ENCODE assay signal across 9 cellular contexts in genomic region chr6:2733324-2733723, GRCh38. TPM values are rescaled to one million over a fixed set of nuclear protein-coding genes. Genes with fewer than 3 reads are reported as not detected.
DNase-seq lines count a peak whose midpoint lies in the region; ATAC-seq and TF ChIP-seq lines count a peak whose summit lies in the region.
"Had no signal": no experiment of that assay in that cellular context is flagged by ENCODE, and none has a peak within 500 bp of the region (broad histone marks: within the 10 kb centered on the region; RNA-seq: fewer than 3 reads in every experiment).

No MANE protein-coding gene starts in this region.

- WGBS in neuronal stem cell (ENCODE audit: extremely low coverage in 2 of 2, insufficient read length in 2 of 2, insufficient replicate concordance in 1 of 2), 2 donors, result no CpG with 5 or more reads among the region's 5 CpGs

- no peak overlapping the region for H3K23ac ChIP-seq in neuronal stem cell (ENCODE audit: low read depth, low read length, poor library complexity)

- no peak overlapping the region for H3K4me2 ChIP-seq in neuronal stem cell (ENCODE audit: insufficient read depth, low read length, poor library complexity, severe bottlenecking)

- no peak overlapping the region for H3K4me3 Mint-ChIP-seq in activated CD4-positive, alpha-beta T cell treated with anti-CD3 and anti-CD28 coated beads, Interleukin-2, amount 10 ng/mL, durations not matched to agents 24 days and 14 days

- CTCF ChIA-PET in A673 (lab: Charles Lee), result no interaction called here

- no peaks in the 10 kb centered on the region for H3K9me3 Mint-ChIP-seq in activated CD4-positive, alpha-beta T cell treated with anti-CD3 and anti-CD28 coated beads, Interleukin-2, amount 10 ng/mL, durations not matched to agents 24 days and 14 days

- H3K4me1 ChIP-seq in left lung, result peaks cover 0 to 14% of the 10 kb centered on the region in 2 donors
- H3K4me1 ChIP-seq in neuronal stem cell (ENCODE audit: control insufficient read depth in 2 of 2, insufficient read depth in 1 of 2, low read depth in 1 of 2, low read length in 2 of 2), result peaks cover 5 to 7% of the 10 kb centered on the region in 2 donors
- H3K4me1 ChIP-seq in A673 (ENCODE audit: insufficient read depth, low read length, poor library complexity, severe bottlenecking), result no peaks in the 10 kb centered on the region

- no peak overlapping the region for H3K4ac ChIP-seq in neuronal stem cell (ENCODE audit: low read length)

- H4K91ac ChIP-seq in neuronal stem cell (ENCODE audit: low read depth, low read length, poor library complexity), result no peak overlapping the region

- H3K27me3 ChIP-seq in left lung, result no peaks in the 10 kb centered on the region
- peaks cover 0 to 3% (median 0%) of the 10 kb centered on the region in 3 experiments for H3K27me3 ChIP-seq in neuronal stem cell (ENCODE audit: control insufficient read depth in 3 of 3, insufficient read depth in 3 of 3, low read depth in 1 of 3, low read length in 3 of 3)
- no peaks in the 10 kb centered on the region for H3K27me3 ChIP-seq in A673 (replicated peaks; ENCODE audit: insufficient read depth, low read depth, low read length, poor library complexity)
- H3K27me3 ChIP-seq: tibial nerve had no signal

- H3K36me3 ChIP-seq in left lung, result no peaks in the 10 kb centered on the region
- no peaks in the 10 kb centered on the region for H3K36me3 ChIP-seq in neuronal stem cell (replicated peaks in 1 of 2; ENCODE audit: control insufficient read depth in 2 of 2, insufficient read depth in 2 of 2, low read length in 2 of 2)
- H3K36me3 ChIP-seq in A673 (ENCODE audit: insufficient read depth, low read length, poor library complexity, severe bottlenecking), result no peaks in the 10 kb centered on the region
- H3K36me3 ChIP-seq: tibial nerve had no signal

- no peak overlapping the region for H3K27ac Mint-ChIP-seq in activated CD4-positive, alpha-beta T cell treated with anti-CD3 and anti-CD28 coated beads, Interleukin-2, amount 10 ng/mL, durations not matched to agents 24 days and 14 days

- no peak overlapping the region for H2BK12ac ChIP-seq in neuronal stem cell (ENCODE audit: low read length)

- H3K4me3 ChIP-seq in left lung, result no peak overlapping the region
- H3K4me3 ChIP-seq in neuronal stem cell (ENCODE audit: low read length in 2 of 2), result no peak overlapping the region
- no peak overlapping the region for H3K4me3 ChIP-seq in A673 (ENCODE audit: low read depth, low read length, poor library complexity, severe bottlenecking)
- H3K4me3 ChIP-seq: tibial nerve had no signal

- H3K4me1 Mint-ChIP-seq in activated CD4-positive, alpha-beta T cell treated with anti-CD3 and anti-CD28 coated beads, Interleukin-2, amount 10 ng/mL, durations not matched to agents 24 days and 14 days, result peaks cover 2% of the 10 kb centered on the region

- H3K27me3 Mint-ChIP-seq in activated CD4-positive, alpha-beta T cell treated with anti-CD3 and anti-CD28 coated beads, Interleukin-2, amount 10 ng/mL, durations not matched to agents 24 days and 14 days, result peaks cover 16% of the 10 kb centered on the region

- H2AFZ ChIP-seq in neuronal stem cell (ENCODE audit: low read length), result no peak overlapping the region

- H3K36me3 Mint-ChIP-seq in activated CD4-positive, alpha-beta T cell treated with anti-CD3 and anti-CD28 coated beads, Interleukin-2, amount 10 ng/mL, durations not matched to agents 24 days and 14 days (ENCODE audit: low read depth), result no peaks in the 10 kb centered on the region

- DNase-seq in Ammon's horn (ENCODE audit: low spot score) (peak; percentile 84), left lung (peak; percentile 79 to 91), neuronal stem cell (ENCODE audit: low spot score) (no peak), A673 (ENCODE audit: low spot score) (no peak), COR-L47 (lab: John Stamatoyannopoulos, UW) (no peak)
- DNase-seq in activated CD4-positive, alpha-beta T cell treated with anti-CD3 and anti-CD28 coated beads, Interleukin-2, amount 10 ng/mL, durations not matched to agents 24 days and 14 days, result peak; percentile 70

- no peak overlapping the region for H2BK15ac ChIP-seq in neuronal stem cell (ENCODE audit: low read length)

- no peak overlapping the region for H3K14ac ChIP-seq in neuronal stem cell (ENCODE audit: low read length)

- no peak overlapping the region for H3K18ac ChIP-seq in neuronal stem cell (ENCODE audit: low read length)

- H3K9ac ChIP-seq in neuronal stem cell (ENCODE audit: low read depth, low read length, poor library complexity), result no peak overlapping the region

- TF ChIP-seq CTCF in left lung (IDR thresholded peaks at IDR 0.05) (no peak), A673 (conservative IDR thresholded peaks at IDR 0.05; ENCODE audit: low read depth, low read length) (no peak)

- POLR2A ChIA-PET in A673 (lab: Charles Lee; ENCODE audit: low non-redundant PET), result no interaction called here

- BruUV-seq in A673 (replicated peaks; lab: Mats Ljungman, UMichigan), result no TSS peak

- H3K9me3 ChIP-seq in left lung, result no peaks in the 10 kb centered on the region
- no peaks in the 10 kb centered on the region for H3K9me3 ChIP-seq in neuronal stem cell (replicated peaks in 1 of 2; ENCODE audit: control insufficient read depth in 2 of 2, insufficient read depth in 1 of 2, low read depth in 1 of 2, low read length in 2 of 2)
- no peaks in the 10 kb centered on the region for H3K9me3 ChIP-seq in A673 (ENCODE audit: low read depth, low read length, poor library complexity, severe bottlenecking)
- H3K9me3 ChIP-seq: tibial nerve had no signal

- no peak overlapping the region for H2AK5ac ChIP-seq in neuronal stem cell (ENCODE audit: low read depth, low read length)

- H4K8ac ChIP-seq in neuronal stem cell (ENCODE audit: low read depth, low read length), result no peak overlapping the region

- intact Hi-C loops in activated CD4-positive, alpha-beta T cell treated with anti-CD3 and anti-CD28 coated beads, Interleukin-2, amount 10 ng/mL, durations not matched to agents 24 days and 14 days (cut with micrococcal nuclease), result no loop called here
- intact Hi-C loops in left lung (cut with DNase I) (no loop called here), A673 (cut with micrococcal nuclease; ENCODE audit: unreplicated experiment) (no loop called here)

- no peak overlapping the region for H2BK5ac ChIP-seq in neuronal stem cell (ENCODE audit: low read length)

- H3K79me1 ChIP-seq in neuronal stem cell (ENCODE audit: low read depth, low read length), result no peaks in the 10 kb centered on the region

- H2BK120ac ChIP-seq in neuronal stem cell (ENCODE audit: low read depth, low read length), result no peak overlapping the region

- peak overlapping the region in 1 of 2 donors; percentile 56 for H3K27ac ChIP-seq in left lung
- no peak overlapping the region for H3K27ac ChIP-seq in neuronal stem cell (replicated peaks; ENCODE audit: low read length)
- no peak overlapping the region for H3K27ac ChIP-seq in A673 (ENCODE audit: low read depth, low read length, poor library complexity, severe bottlenecking)

- ATAC-seq in GM19351 (IDR thresholded peaks at IDR 0.05; ENCODE audit: unreplicated experiment) (peak; percentile 97), HG03378 (IDR thresholded peaks at IDR 0.05; ENCODE audit: unreplicated experiment) (peak; percentile 91), left lung (peak; percentile 87)

RNA-seq across cellular contexts. Expression of gene MYLK4, which starts 17.4 kb away (rescaled TPM):
- 0.07 and 0.14 TPM in 2 replicates for total RNA-seq in activated CD4-positive, alpha-beta T cell treated with anti-CD3 and anti-CD28 coated beads, Interleukin-2, amount 10 ng/mL, durations not matched to agents 24 days and 14 days
- total RNA-seq in left lung (1 to 10 TPM in 1 of 2 donors, under 1 TPM in 1; 0.52 to 1.2 TPM), A673 (2021) (0.13 and 0.39 TPM in 2 replicates)
- polyA plus RNA-seq in neuronal stem cell (2013, experiment 1 of 2), result 0.07 TPM
- polyA plus RNA-seq in neuronal stem cell (2013, experiment 2 of 2), result 0.08 TPM

RNA-seq across cellular contexts. Expression of gene WRNIP1, which starts 31.9 kb away (rescaled TPM):
- 49.3 and 50.5 TPM in 2 replicates for total RNA-seq in activated CD4-positive, alpha-beta T cell treated with anti-CD3 and anti-CD28 coated beads, Interleukin-2, amount 10 ng/mL, durations not matched to agents 24 days and 14 days
- 10 to 100 TPM; 34.9 to 37.4 TPM for total RNA-seq in left lung
- polyA plus RNA-seq in neuronal stem cell (2013, experiment 1 of 2), result 24.6 TPM
- polyA plus RNA-seq in neuronal stem cell (2013, experiment 2 of 2), result 24.2 TPM
- total RNA-seq in A673 (2021), result 48.9 and 49.3 TPM in 2 replicates

Comparison
In these comparisons a context has a peak if more than half of its experiments do, and no peak if none do; other contexts are left out.
1. DNase-seq: peak in Ammon's horn (single experiment), activated CD4-positive, alpha-beta T cell treated with anti-CD3 and anti-CD28 coated beads, Interleukin-2, amount 10 ng/mL, durations not matched to agents 24 days and 14 days (single experiment) and left lung (2 of 2); none in neuronal stem cell (single experiment), A673 (single experiment) and COR-L47 (single experiment).
2. Peak in every context shown above with its lines, with median percentiles within 50 percentile points of each other: ATAC-seq.